In genomic region chr17:81831957-81832607, GRCh38 we compare ENCODE assay signal across 6 cellular contexts. TPM values are rescaled to one million over a fixed set of nuclear protein-coding genes. Genes with fewer than 3 reads are reported as not detected.
DNase-seq lines count a peak whose midpoint lies in the region; ATAC-seq and TF ChIP-seq lines count a peak whose summit lies in the region.

No MANE protein-coding gene starts in this region.

- DNase-seq in CD8-positive, alpha-beta memory T cell, result peak; percentile 32 to 72 (median 46)
- DNase-seq in Karpas-422 (peak; percentile 83), kidney epithelial cell (ENCODE audit: low read depth) (no peak), testis (peak; percentile 35)
- peak; percentile 70 to 76 for DNase-seq in activated T-cell treated with anti-CD3 and anti-CD28 coated beads, Interleukin-2, amount 50 U/mL, for 48 hours

- H3K9ac ChIP-seq in Karpas-422 (ENCODE audit: low read length), result peak overlapping the region; percentile 93

- no peaks in the 10 kb centered on the region for H3K9me2 ChIP-seq in Karpas-422 (replicated peaks; ENCODE audit: insufficient read depth, low read length)

- CTCF ChIA-PET in CD8-positive, alpha-beta memory T cell (lab: Charles Lee), result no interaction called here

- H3K36me3 Mint-ChIP-seq in CD8-positive, alpha-beta memory T cell, result peaks cover 0 to 12% (median 0%) of the 10 kb centered on the region in 3 donors

- peak overlapping the region; percentile 78 for H3K4me3 ChIP-seq in CD8-positive, alpha-beta memory T cell (ENCODE audit: low read length)
- H3K4me3 ChIP-seq in Karpas-422 (ENCODE audit: low read length), result peak overlapping the region; percentile 93
- H3K4me3 ChIP-seq in kidney epithelial cell (ENCODE audit: low read depth, low read length), result peak overlapping the region; percentile 55
- H3K4me3 ChIP-seq in testis, result peak overlapping the region; percentile 84

- peaks cover 21% of the 10 kb centered on the region for H3K4me1 ChIP-seq in CD8-positive, alpha-beta memory T cell (ENCODE audit: insufficient read depth, low read length)
- H3K4me1 ChIP-seq in Karpas-422 (ENCODE audit: low read length) (peaks cover 30% of the 10 kb centered on the region), testis (peaks cover 12% of the 10 kb centered on the region)

- H3K4me3 Mint-ChIP-seq in CD8-positive, alpha-beta memory T cell, result peak overlapping the region; percentile 88 to 96 (median 89)

- peak overlapping the region; percentile 45; the same call in 1 of the 2 replicates for H2AFZ ChIP-seq in Karpas-422 (ENCODE audit: low read length)

- no peaks in the 10 kb centered on the region for H3K9me3 Mint-ChIP-seq in CD8-positive, alpha-beta memory T cell

- TF ChIP-seq POLR2A in testis (IDR thresholded peaks at IDR 0.05), result no peak

- peaks cover 20 to 37% (median 25%) of the 10 kb centered on the region in 3 donors for H3K4me1 Mint-ChIP-seq in CD8-positive, alpha-beta memory T cell

- H3K27ac ChIP-seq in CD8-positive, alpha-beta memory T cell (ENCODE audit: low read depth, low read length), result peak overlapping the region; percentile 77
- peak overlapping the region; percentile 66 for H3K27ac ChIP-seq in Karpas-422 (ENCODE audit: low read length)
- H3K27ac ChIP-seq in testis, result peak overlapping the region; percentile 56 to 83

- H3K27ac Mint-ChIP-seq in CD8-positive, alpha-beta memory T cell, result peak overlapping the region; percentile 86 to 99 (median 96)

- H3K27me3 ChIP-seq in CD8-positive, alpha-beta memory T cell (ENCODE audit: insufficient read depth, low read length, poor library complexity, severe bottlenecking), result no peaks in the 10 kb centered on the region
- no peaks in the 10 kb centered on the region for H3K27me3 ChIP-seq in Karpas-422 (ENCODE audit: low read length)
- no peaks in the 10 kb centered on the region for H3K27me3 ChIP-seq in kidney epithelial cell (ENCODE audit: control insufficient read depth, insufficient read depth, low read length)
- H3K27me3 ChIP-seq in testis, result no peaks in the 10 kb centered on the region

- 13 to 23% methylated on average over 13 to 18 of the region's 18 CpGs for WGBS in testis, 2 donors

- peak overlapping the region; percentile 98 for H3K4me2 ChIP-seq in Karpas-422 (ENCODE audit: low read depth, low read length, poor library complexity, severe bottlenecking)

- POLR2A ChIA-PET in CD8-positive, alpha-beta memory T cell (lab: Charles Lee), result interaction anchor here (1.3 to 1.4 kb wide), 2 partner anchors 29 to 60 kb away, joined by 3 to 6 read pairs; partner anchors contain the start of genes ANAPC11 and P4HB

- intact Hi-C loops in testis (cut with DNase I; ENCODE audit: low total_unique reads), result no loop called here

- H3K36me3 ChIP-seq in CD8-positive, alpha-beta memory T cell (ENCODE audit: insufficient read depth, low read length), result no peaks in the 10 kb centered on the region
- no peaks in the 10 kb centered on the region for H3K36me3 ChIP-seq in Karpas-422 (ENCODE audit: insufficient read depth, low read length)
- H3K36me3 ChIP-seq in kidney epithelial cell (ENCODE audit: control insufficient read depth, insufficient read depth, low read length), result no peaks in the 10 kb centered on the region
- no peaks in the 10 kb centered on the region for H3K36me3 ChIP-seq in testis (ENCODE audit: low read depth, missing control alignments)

- no peaks in the 10 kb centered on the region for H4K20me1 ChIP-seq in Karpas-422 (ENCODE audit: insufficient read depth, low read depth, low read length)

- peaks cover 25% of the 10 kb centered on the region for H3K79me2 ChIP-seq in Karpas-422 (ENCODE audit: low read length)

- no peak for ATAC-seq in HG03469 (IDR thresholded peaks at IDR 0.05; ENCODE audit: unreplicated experiment)

- peaks cover 0 to 4% of the 10 kb centered on the region in 2 donors for H3K27me3 Mint-ChIP-seq in CD8-positive, alpha-beta memory T cell

- H3K9me3 ChIP-seq in CD8-positive, alpha-beta memory T cell (ENCODE audit: low read length), result no peaks in the 10 kb centered on the region
- H3K9me3 ChIP-seq in Karpas-422 (ENCODE audit: low read length), result no peaks in the 10 kb centered on the region
- H3K9me3 ChIP-seq in testis, result no peaks in the 10 kb centered on the region

- no peak for TF ChIP-seq CTCF in kidney epithelial cell (IDR thresholded peaks at IDR 0.05; ENCODE audit: insufficient read depth, low read length, poor library complexity, severe bottlenecking)
- TF ChIP-seq CTCF in testis (IDR thresholded peaks at IDR 0.05), result no peak

RNA-seq across cellular contexts. Expression of gene MCRIP1, which starts 1.0 kb away (rescaled TPM):
- 10 to 100 TPM; 56.1 to 57.0 TPM for total RNA-seq in CD8-positive, alpha-beta memory T cell
- polyA plus RNA-seq in CD8-positive, alpha-beta memory T cell, result 76.1 TPM
- total RNA-seq in Karpas-422 (2014; rRNA removed; shearing (Covaris generic); ENCODE audit: low replicate concordance), result 55.9 and 99.9 TPM in 2 replicates
- total RNA-seq in kidney epithelial cell, result 131 and 137 TPM in 2 replicates
- 100 to 1,000 TPM; 160 to 181 TPM for total RNA-seq in testis
- 206 TPM for polyA plus RNA-seq in testis (ENCODE audit: insufficient read depth, low read depth, low replicate concordance)

RNA-seq across cellular contexts. Expression of gene PPP1R27, which starts 2.8 kb away (rescaled TPM):
- not detected for total RNA-seq in CD8-positive, alpha-beta memory T cell
- not detected for polyA plus RNA-seq in CD8-positive, alpha-beta memory T cell
- total RNA-seq in Karpas-422 (2014; rRNA removed; shearing (Covaris generic); ENCODE audit: low replicate concordance), result 0.25 TPM in 1 of 2 replicates, not detected in the other
- total RNA-seq in kidney epithelial cell (0.38 TPM in 1 of 2 replicates, not detected in the other), testis (1 to 10 TPM; 1.6 to 1.9 TPM)
- polyA plus RNA-seq in testis (ENCODE audit: insufficient read depth, low read depth, low replicate concordance), result 7.5 TPM

RNA-seq across cellular contexts. Expression of gene GCGR, which starts 28.1 kb away (rescaled TPM):
- not detected for total RNA-seq in CD8-positive, alpha-beta memory T cell
- polyA plus RNA-seq in CD8-positive, alpha-beta memory T cell, result not detected
- total RNA-seq in Karpas-422 (2014; rRNA removed; shearing (Covaris generic); ENCODE audit: low replicate concordance), result not detected in 2 replicates
- total RNA-seq in kidney epithelial cell (not detected in 2 replicates), testis (1 to 10 TPM; 1.3 to 1.5 TPM)
- polyA plus RNA-seq in testis (ENCODE audit: insufficient read depth, low read depth, low replicate concordance), result 0.88 TPM

RNA-seq across cellular contexts. Expression of gene P4HB, which starts 28.3 kb away (rescaled TPM):
- total RNA-seq in CD8-positive, alpha-beta memory T cell, result 100 to 1,000 TPM; 463 to 482 TPM
- polyA plus RNA-seq in CD8-positive, alpha-beta memory T cell, result 342 TPM
- 175 and 263 TPM in 2 replicates for total RNA-seq in Karpas-422 (2014; rRNA removed; shearing (Covaris generic); ENCODE audit: low replicate concordance)
- total RNA-seq in kidney epithelial cell (870 and 1,165 TPM in 2 replicates), testis (100 to 1,000 TPM; 205 to 230 TPM)
- 213 TPM for polyA plus RNA-seq in testis (ENCODE audit: insufficient read depth, low read depth, low replicate concordance)

RNA-seq across cellular contexts. Expression of gene ARHGDIA, which starts 39.1 kb away (rescaled TPM):
- total RNA-seq in CD8-positive, alpha-beta memory T cell, result 100 to 1,000 TPM; 662 to 677 TPM
- 237 TPM for polyA plus RNA-seq in CD8-positive, alpha-beta memory T cell
- total RNA-seq in Karpas-422 (2014; rRNA removed; shearing (Covaris generic); ENCODE audit: low replicate concordance), result 68.5 and 119 TPM in 2 replicates
- total RNA-seq in kidney epithelial cell (243 and 355 TPM in 2 replicates), testis (100 to 1,000 TPM; 135 to 161 TPM)
- 201 TPM for polyA plus RNA-seq in testis (ENCODE audit: insufficient read depth, low read depth, low replicate concordance)
